In the genomic region with DNA sequence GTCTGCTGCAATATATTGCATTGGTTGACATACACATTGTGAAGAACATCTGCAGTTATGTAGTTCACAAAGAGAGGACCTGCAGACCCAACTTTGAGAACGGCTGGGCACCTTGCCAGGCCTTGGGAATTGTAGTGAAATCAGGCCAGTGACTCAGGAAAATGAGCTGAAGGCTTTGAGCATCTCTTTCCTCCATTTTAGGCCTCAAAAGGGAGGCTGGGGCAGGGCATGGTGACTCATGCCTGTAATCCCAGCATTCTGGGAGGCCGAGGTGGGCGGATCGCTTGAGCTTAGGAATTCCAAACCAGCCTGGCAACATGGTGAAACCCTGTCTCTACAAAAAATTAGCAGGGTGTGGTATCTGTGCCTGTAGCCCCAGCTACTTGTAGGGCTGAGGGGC, we compare ENCODE assay signal across 8 cellular contexts. TPM values are rescaled to one million over a fixed set of nuclear protein-coding genes. Genes with fewer than 3 reads are reported as not detected.
A peak's percentile ranks its signal among the peaks of the same experiment; 100 is the strongest.
DNase-seq lines count a peak whose midpoint lies in the region; ATAC-seq and FAIRE-seq lines count a peak whose summit lies in the region.

No MANE protein-coding gene starts in this region.

- peak; percentile 14 for DNase-seq in HTR-8/SVneo (ENCODE audit: insufficient read length, low spot score)
- DNase-seq in activated naive CD8-positive, alpha-beta T cell treated with anti-CD3 and anti-CD28 coated beads, Interleukin-2, amount 50 U/mL, for 24 hours = no peak
- no peak for DNase-seq in SK-N-DZ (ENCODE audit: low spot score)
- DNase-seq in NCI-H1048 (lab: John Stamatoyannopoulos, UW) = no peak

- no peaks in the 10 kb centered on the region for H3K27me3 Mint-ChIP-seq in activated naive CD8-positive, alpha-beta T cell treated with anti-CD3 and anti-CD28 coated beads, Interleukin-2, amount 50 U/mL, for 24 hours

- H3K9ac ChIP-seq in BLaER1 (no peak overlapping the region), subcutaneous abdominal adipose tissue (ENCODE audit: low read length in 5 of 5) (no peak overlapping the region)

- FAIRE-seq in HTR-8/SVneo (lab: Jason Lieb, UNC) = no peak

- H3K4me3 ChIP-seq in BLaER1 (no peak overlapping the region), iPS-11a (ENCODE audit: low read depth, low read length) (peak overlapping the region; percentile 97), subcutaneous abdominal adipose tissue (ENCODE audit: low read depth in 1 of 5, low read length in 5 of 5) (peak overlapping the region in 4 of 5 donors; percentile 95 to 100 (median 99))

- no peak for ATAC-seq in activated naive CD8-positive, alpha-beta T cell treated with anti-CD3 and anti-CD28 coated beads, Interleukin-2, amount 50 U/mL, for 24 hours
- ATAC-seq in HG03097 (IDR thresholded peaks at IDR 0.05; ENCODE audit: low FRiP score, unreplicated experiment) = no peak

- H3K27me3 ChIP-seq in BLaER1 (no peaks in the 10 kb centered on the region), subcutaneous abdominal adipose tissue (ENCODE audit: control insufficient read depth in 5 of 5, insufficient read depth in 4 of 5, low read length in 5 of 5) (no peaks in the 10 kb centered on the region)

- no peak overlapping the region for H3K27ac ChIP-seq in BLaER1
- peak overlapping the region; percentile 96 for H3K27ac ChIP-seq in subcutaneous abdominal adipose tissue (ENCODE audit: low read depth, low read length)

- peak overlapping the region; percentile 95 for H3K4me3 Mint-ChIP-seq in activated naive CD8-positive, alpha-beta T cell treated with anti-CD3 and anti-CD28 coated beads, Interleukin-2, amount 50 U/mL, for 24 hours

- H3K36me3 ChIP-seq in BLaER1 (peaks cover 18% of the 10 kb centered on the region), subcutaneous abdominal adipose tissue (ENCODE audit: control insufficient read depth in 5 of 5, insufficient read depth in 5 of 5, low read length in 5 of 5) (peaks cover 0 to 9% (median 6%) of the 10 kb centered on the region in 5 donors)

- peaks cover 26% of the 10 kb centered on the region for H3K4me1 Mint-ChIP-seq in activated naive CD8-positive, alpha-beta T cell treated with anti-CD3 and anti-CD28 coated beads, Interleukin-2, amount 50 U/mL, for 24 hours

- H3K9me3 Mint-ChIP-seq in activated naive CD8-positive, alpha-beta T cell treated with anti-CD3 and anti-CD28 coated beads, Interleukin-2, amount 50 U/mL, for 24 hours = no peaks in the 10 kb centered on the region

- peaks cover 4% of the 10 kb centered on the region for H3K36me3 Mint-ChIP-seq in activated naive CD8-positive, alpha-beta T cell treated with anti-CD3 and anti-CD28 coated beads, Interleukin-2, amount 50 U/mL, for 24 hours (ENCODE audit: low read depth)

- peak overlapping the region; percentile 5 for H3K27ac Mint-ChIP-seq in activated naive CD8-positive, alpha-beta T cell treated with anti-CD3 and anti-CD28 coated beads, Interleukin-2, amount 50 U/mL, for 24 hours

- peak overlapping the region; percentile 92 for H3K4me2 ChIP-seq in BLaER1

- H3K9me3 ChIP-seq in BLaER1 (no peaks in the 10 kb centered on the region), subcutaneous abdominal adipose tissue (ENCODE audit: control insufficient read depth in 5 of 5, low read length in 5 of 5) (no peaks in the 10 kb centered on the region)

- H4K20me1 ChIP-seq in BLaER1 = peaks cover 23% of the 10 kb centered on the region

- peaks cover 29% of the 10 kb centered on the region for H3K4me1 ChIP-seq in BLaER1
- peaks cover 0 to 26% (median 21%) of the 10 kb centered on the region in 5 donors for H3K4me1 ChIP-seq in subcutaneous abdominal adipose tissue (ENCODE audit: control insufficient read depth in 5 of 5, insufficient read depth in 5 of 5, low read length in 5 of 5)

RNA-seq across cellular contexts. Expression of a gene that starts 1.4 kb away (rescaled TPM):
- 6.4 and 7.6 TPM in 2 replicates for polyA plus RNA-seq in SK-N-DZ (2014; cell fraction: cytosol; rRNA removed)
- 20.0 and 32.8 TPM in 2 replicates for polyA plus RNA-seq in SK-N-DZ (2014; cell fraction: nucleus; rRNA removed)
